ENCODE assay signal across 8 cellular contexts in genomic region chrX:49291615-49292337, GRCh38. TPM values are rescaled to one million over a fixed set of nuclear protein-coding genes. Genes with fewer than 3 reads are reported as not detected.
DNase-seq lines count a peak whose midpoint lies in the region; ATAC-seq and TF ChIP-seq lines count a peak whose summit lies in the region.

No MANE protein-coding gene starts in this region.

- H3K27me3 ChIP-seq in CD4-positive, alpha-beta T cell (ENCODE audit: control insufficient read depth, insufficient read depth, low read length) = no peaks in the 10 kb centered on the region

- H3K27ac Mint-ChIP-seq in CD4-positive, alpha-beta T cell = peak overlapping the region; percentile 38
- H3K27ac Mint-ChIP-seq in activated CD8-positive, alpha-beta T cell treated with anti-CD3 and anti-CD28 coated beads, Interleukin-2, amount 10 ng/mL, durations not matched to agents 7 days and 5 days = peak overlapping the region; percentile 48
- no peak overlapping the region for H3K27ac Mint-ChIP-seq in natural killer cell

- peak; percentile 98 for ATAC-seq in CD4-positive, alpha-beta T cell (ENCODE audit: poor library complexity)
- ATAC-seq in GM21529 (IDR thresholded peaks at IDR 0.05; ENCODE audit: unreplicated experiment) = peak; percentile 76
- peak; percentile 91 for ATAC-seq in activated CD8-positive, alpha-beta T cell treated with anti-CD3 and anti-CD28 coated beads, Interleukin-2, amount 10 ng/mL, durations not matched to agents 7 days and 5 days
- ATAC-seq in natural killer cell = peak; percentile 77 to 86 (median 85)

- H3K4me3 ChIP-seq in epithelial cell of proximal tubule (ENCODE audit: low read depth, low read length) = no peak overlapping the region

- no peaks in the 10 kb centered on the region for H3K9me3 ChIP-seq in CD4-positive, alpha-beta T cell (ENCODE audit: control insufficient read depth, low read length)

- H3K27ac ChIP-seq in CD4-positive, alpha-beta T cell (ENCODE audit: low read depth, low read length) = no peak overlapping the region

- peaks cover 28% of the 10 kb centered on the region for H3K4me1 Mint-ChIP-seq in CD4-positive, alpha-beta T cell (ENCODE audit: low read depth)
- peaks cover 37% of the 10 kb centered on the region for H3K4me1 Mint-ChIP-seq in activated CD8-positive, alpha-beta T cell treated with anti-CD3 and anti-CD28 coated beads, Interleukin-2, amount 10 ng/mL, durations not matched to agents 7 days and 5 days (ENCODE audit: low read depth)
- H3K4me1 Mint-ChIP-seq in natural killer cell = peaks cover 20% of the 10 kb centered on the region in 2 donors

- POLR2A ChIA-PET in CD4-positive, alpha-beta T cell (lab: Charles Lee) = interaction anchor here (0.6 to 1.1 kb wide), 3 partner anchors 19 to 136 kb away, joined by 3 to 6 read pairs (median 3); no protein-coding TSS in a partner anchor
- POLR2A ChIA-PET in activated CD8-positive, alpha-beta T cell treated with anti-CD3 and anti-CD28 coated beads, Interleukin-2, amount 10 ng/mL, durations not matched to agents 7 days and 5 days (lab: Charles Lee) = interaction anchor here (0.6 kb wide), 1 partner anchor 671 kb away, joined by 4 read pairs; no protein-coding TSS in a partner anchor

- no peak overlapping the region for H3K4me3 Mint-ChIP-seq in CD4-positive, alpha-beta T cell
- H3K4me3 Mint-ChIP-seq in activated CD8-positive, alpha-beta T cell treated with anti-CD3 and anti-CD28 coated beads, Interleukin-2, amount 10 ng/mL, durations not matched to agents 7 days and 5 days = no peak overlapping the region
- no peak overlapping the region for H3K4me3 Mint-ChIP-seq in natural killer cell

- H3K36me3 Mint-ChIP-seq in CD4-positive, alpha-beta T cell (ENCODE audit: low read depth) = no peaks in the 10 kb centered on the region
- peaks cover 7% of the 10 kb centered on the region for H3K36me3 Mint-ChIP-seq in activated CD8-positive, alpha-beta T cell treated with anti-CD3 and anti-CD28 coated beads, Interleukin-2, amount 10 ng/mL, durations not matched to agents 7 days and 5 days (ENCODE audit: low read depth)
- no peaks in the 10 kb centered on the region for H3K36me3 Mint-ChIP-seq in natural killer cell

- H3K27me3 Mint-ChIP-seq in CD4-positive, alpha-beta T cell = no peaks in the 10 kb centered on the region
- peaks cover 8% of the 10 kb centered on the region for H3K27me3 Mint-ChIP-seq in activated CD8-positive, alpha-beta T cell treated with anti-CD3 and anti-CD28 coated beads, Interleukin-2, amount 10 ng/mL, durations not matched to agents 7 days and 5 days (ENCODE audit: low read depth)
- H3K27me3 Mint-ChIP-seq in natural killer cell (ENCODE audit: low read depth in 2 of 2) = peaks cover 6 to 25% of the 10 kb centered on the region in 2 donors

- H3K9me3 Mint-ChIP-seq in CD4-positive, alpha-beta T cell = no peaks in the 10 kb centered on the region
- no peaks in the 10 kb centered on the region for H3K9me3 Mint-ChIP-seq in activated CD8-positive, alpha-beta T cell treated with anti-CD3 and anti-CD28 coated beads, Interleukin-2, amount 10 ng/mL, durations not matched to agents 7 days and 5 days (ENCODE audit: insufficient read depth)
- no peaks in the 10 kb centered on the region for H3K9me3 Mint-ChIP-seq in natural killer cell

- CTCF ChIA-PET in CD4-positive, alpha-beta T cell (lab: Charles Lee) = interaction anchor here (1.0 to 1.4 kb wide), 3 partner anchors 12 to 252 kb away, joined by 3 to 5 read pairs (median 4); no protein-coding TSS in a partner anchor
- CTCF ChIA-PET in activated CD8-positive, alpha-beta T cell treated with anti-CD3 and anti-CD28 coated beads, Interleukin-2, amount 10 ng/mL, durations not matched to agents 7 days and 5 days (lab: Charles Lee) = interaction anchor here (0.8 to 1.9 kb wide), 7 partner anchors 10 to 462 kb away, joined by 3 to 8 read pairs (median 4); no protein-coding TSS in a partner anchor

- intact Hi-C loops in CD4-positive, alpha-beta T cell (cut with DNase I, micrococcal nuclease) = loop anchor here in 1 of 2 experiments (5.0 kb wide), 1 partner anchor 461 kb away; no protein-coding TSS in a partner anchor
- intact Hi-C loops in natural killer cell (cut with micrococcal nuclease) = no loop called here

- peak; percentile 48 to 72 (median 58) for DNase-seq in CD4-positive, alpha-beta T cell
- peak; percentile 11 for DNase-seq in NCI-H524 treated with DMSO at 0.1 percent for 48 hours (lab: John Stamatoyannopoulos, UW)
- DNase-seq in activated CD8-positive, alpha-beta T cell treated with anti-CD3 and anti-CD28 coated beads, Interleukin-2, amount 10 ng/mL, durations not matched to agents 7 days and 5 days = peak; percentile 80
- DNase-seq in epithelial cell of proximal tubule (ENCODE audit: low read depth) = no peak
- peak; percentile 61 for DNase-seq in natural killer cell
- DNase-seq in superior temporal gyrus (ENCODE audit: extremely low spot score) = peak; percentile 49
- DNase-seq in dedifferentiated amniotic fluid mesenchymal stem cell (ENCODE audit: extremely low spot score) = no peak

- TF ChIP-seq CTCF in CD4-positive, alpha-beta T cell (IDR thresholded peaks at IDR 0.05) = peak; percentile 42
- TF ChIP-seq CTCF in epithelial cell of proximal tubule (conservative IDR thresholded peaks at IDR 0.05; ENCODE audit: low read depth, low read length) = peak; percentile 61
- TF ChIP-seq CTCF in natural killer cell (IDR thresholded peaks at IDR 0.05) = peak; percentile 51

RNA-seq across cellular contexts. Expression of gene GAGE10, which starts 11.7 kb away (rescaled TPM):
- not detected for total RNA-seq in CD4-positive, alpha-beta T cell
- not detected for total RNA-seq in activated CD8-positive, alpha-beta T cell treated with anti-CD3 and anti-CD28 coated beads, Interleukin-2, amount 10 ng/mL, durations not matched to agents 7 days and 5 days
- total RNA-seq in epithelial cell of proximal tubule (not detected in 2 replicates), natural killer cell (not detected)

RNA-seq across cellular contexts. Expression of gene PPP1R3F, which starts 22.2 kb away (rescaled TPM):
- 1 to 10 TPM; 8.5 to 9.1 TPM for total RNA-seq in CD4-positive, alpha-beta T cell
- total RNA-seq in activated CD8-positive, alpha-beta T cell treated with anti-CD3 and anti-CD28 coated beads, Interleukin-2, amount 10 ng/mL, durations not matched to agents 7 days and 5 days = 1 to 10 TPM; 8.0 to 8.5 TPM
- total RNA-seq in epithelial cell of proximal tubule = 0.87 and 2.3 TPM in 2 replicates
- 1 to 10 TPM; 2.9 to 4.3 (median 3.6) TPM for total RNA-seq in natural killer cell

RNA-seq across cellular contexts. Expression of gene FOXP3, which starts 27.3 kb away (rescaled TPM):
- total RNA-seq in CD4-positive, alpha-beta T cell = 1 to 10 TPM; 3.7 TPM
- 10 to 100 TPM; 14.6 to 15.4 TPM for total RNA-seq in activated CD8-positive, alpha-beta T cell treated with anti-CD3 and anti-CD28 coated beads, Interleukin-2, amount 10 ng/mL, durations not matched to agents 7 days and 5 days
- 0.07 TPM in 1 of 2 replicates, not detected in the other for total RNA-seq in epithelial cell of proximal tubule
- total RNA-seq in natural killer cell = under 1 TPM; 0.09 to 0.32 (median 0.20) TPM

RNA-seq across cellular contexts. Expression of gene GAGE12J, which starts 30.1 kb away (rescaled TPM):
- not detected for total RNA-seq in CD4-positive, alpha-beta T cell
- total RNA-seq in activated CD8-positive, alpha-beta T cell treated with anti-CD3 and anti-CD28 coated beads, Interleukin-2, amount 10 ng/mL, durations not matched to agents 7 days and 5 days = not detected
- total RNA-seq in epithelial cell of proximal tubule (not detected in 2 replicates), natural killer cell (not detected)

RNA-seq across cellular contexts. Expression of gene GAGE13, which starts 39.6 kb away (rescaled TPM):
- not detected for total RNA-seq in CD4-positive, alpha-beta T cell
- total RNA-seq in activated CD8-positive, alpha-beta T cell treated with anti-CD3 and anti-CD28 coated beads, Interleukin-2, amount 10 ng/mL, durations not matched to agents 7 days and 5 days = not detected
- total RNA-seq in epithelial cell of proximal tubule (not detected in 2 replicates), natural killer cell (not detected)

Comparison
In these comparisons a context has a peak if more than half of its experiments do, and no peak if none do; other contexts are left out.
1. DNase-seq: peak in CD4-positive, alpha-beta T cell (10 of 10), NCI-H524 treated with DMSO at 0.1 percent for 48 hours (single experiment), activated CD8-positive, alpha-beta T cell treated with anti-CD3 and anti-CD28 coated beads, Interleukin-2, amount 10 ng/mL, durations not matched to agents 7 days and 5 days (single experiment), natural killer cell (single experiment) and superior temporal gyrus (single experiment); none in epithelial cell of proximal tubule (single experiment) and dedifferentiated amniotic fluid mesenchymal stem cell (single experiment).
2. H3K27ac Mint-ChIP-seq: peak in CD4-positive, alpha-beta T cell (single experiment) and activated CD8-positive, alpha-beta T cell treated with anti-CD3 and anti-CD28 coated beads, Interleukin-2, amount 10 ng/mL, durations not matched to agents 7 days and 5 days (single experiment); none in natural killer cell (0 of 2).
3. Peak in every context shown above with its lines, with median percentiles within 50 percentile points of each other: ATAC-seq and CTCF ChIP-seq.